ENCODE assay signal across 21 cellular contexts in the genomic region with DNA sequence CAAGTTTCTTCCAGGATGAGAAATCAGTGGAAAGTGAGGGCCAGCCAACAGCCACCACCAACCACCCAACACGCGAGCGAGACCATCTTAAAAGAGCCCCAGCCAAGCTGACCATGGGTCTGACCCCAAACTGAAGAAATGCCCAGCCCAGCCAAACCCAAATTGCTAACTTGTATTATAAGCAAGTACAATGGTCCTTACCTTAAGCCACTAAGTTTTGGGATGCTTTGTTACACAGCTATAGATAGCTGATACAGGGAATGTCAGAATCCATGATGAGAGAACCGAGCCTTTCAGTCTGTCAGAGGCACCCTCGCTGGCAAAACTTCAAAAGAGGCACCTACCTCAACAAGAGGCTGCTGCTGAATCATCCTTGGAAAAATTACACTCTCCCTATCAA.
"Had no signal": no experiment of that assay in that cellular context is flagged by ENCODE, and none has a peak within 500 bp of the region (broad histone marks: within the 10 kb centered on the region; RNA-seq: fewer than 3 reads in every experiment).

No MANE protein-coding gene starts in this region.

- H3K4me1 Mint-ChIP-seq: mesothelial cell of epicardium had no signal

- H3K4me1 ChIP-seq: lower lobe of right lung had no signal

- ATAC-seq: left cardiac atrium, sciatic nerve had no signal

- H3K36me3 ChIP-seq: left ventricle myocardium inferior, lower lobe of right lung, prostate gland, thoracic aorta had no signal

- H3K27me3 Mint-ChIP-seq: memory B cell had no signal

- H3K4me3 ChIP-seq: esophagus squamous epithelium, left ventricle myocardium inferior, lower lobe of right lung, prostate gland, stomach, thoracic aorta had no signal

- H3K4me3 Mint-ChIP-seq: memory B cell, mesothelial cell of epicardium, nephron had no signal

- H3K27ac ChIP-seq: epithelial cell of prostate, esophagus squamous epithelium, left ventricle myocardium inferior, lower lobe of right lung, parathyroid adenoma, prostate gland, stomach, thoracic aorta had no signal

- H3K9me3 ChIP-seq: esophagus squamous epithelium, lower lobe of right lung, prostate gland, thoracic aorta had no signal

- H3K27ac Mint-ChIP-seq: memory B cell, mesothelial cell of epicardium, nephron had no signal

- DNase-seq: effector memory CD4-positive, alpha-beta T cell; esophagus squamous epithelium; foreskin fibroblast; kidney; left cardiac atrium; left ventricle myocardium inferior; lower lobe of right lung; stimulated activated CD4-positive, alpha-beta T cell treated with anti-CD3 and anti-CD28 coated beads, Interleukin-2, amount 100 ng/mL, for 24 hours; stimulated activated CD4-positive, alpha-beta T cell treated with anti-CD3 and anti-CD28 coated beads, Interleukin-4, amount 100 ng/mL, for 4 hours; stimulated activated naive CD4-positive, alpha-beta T cell; stomach; substantia nigra; trophoblast cell had no signal

- H3K9me3 Mint-ChIP-seq: memory B cell had no signal
